ENCODE assay signal across 2 cellular contexts in genomic region chr14:69290881-69291280, GRCh38. TPM values are rescaled to one million over a fixed set of nuclear protein-coding genes. Genes with fewer than 3 reads are reported as not detected.
"Had no signal": no experiment of that assay in that cellular context is flagged by ENCODE, and none has a peak within 500 bp of the region (broad histone marks: within the 10 kb centered on the region; RNA-seq: fewer than 3 reads in every experiment).

No MANE protein-coding gene starts in this region.

RNA-seq across cellular contexts. Expression of gene GALNT16, which starts 30.9 kb away (rescaled TPM):
- total RNA-seq: HT-29, MCF 10A had no signal
